ENCODE assay signal across 23 cellular contexts in the genomic region with DNA sequence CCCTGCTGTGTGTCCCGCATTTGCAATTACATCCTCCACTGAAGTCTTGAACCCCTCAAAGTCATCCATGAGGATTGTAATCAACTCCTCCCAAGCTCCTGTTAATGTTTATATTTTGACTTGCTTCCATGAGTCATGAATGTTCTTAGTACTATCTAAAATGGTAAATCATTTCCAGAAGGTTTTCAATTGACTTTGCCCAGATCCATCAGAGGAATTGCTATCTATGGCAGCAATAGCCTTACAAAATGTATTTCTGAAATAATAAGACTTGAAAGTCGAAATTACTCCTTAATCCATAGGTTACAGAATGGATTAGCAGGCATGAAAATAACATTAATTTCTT.
"Had no signal": no experiment of that assay in that cellular context is flagged by ENCODE, and none has a peak within 500 bp of the region (broad histone marks: within the 10 kb centered on the region; RNA-seq: fewer than 3 reads in every experiment).

No MANE protein-coding gene starts in this region.

- H3K9me3 Mint-ChIP-seq: activated T-helper 17 cell treated with anti-CD3 and anti-CD28 coated beads, Interleukin-2, amount 50 U/mL, for 72 hours; central memory CD8-positive, alpha-beta T cell; effector memory CD8-positive, alpha-beta T cell; stimulated activated naive CD8-positive, alpha-beta T cell treated with anti-CD3 and anti-CD28 coated beads, Interleukin-15, Interleukin-2, amounts not matched to agents 100 ng/mL and 50 ng/mL, for 24 hours had no signal

- H3K4me3 Mint-ChIP-seq: activated CD8-positive, alpha-beta T cell treated with anti-CD3 and anti-CD28 coated beads, Interleukin-2, amount 10 ng/mL, durations not matched to agents 7 days and 5 days; activated naive CD8-positive, alpha-beta T cell; activated T-helper 17 cell treated with anti-CD3 and anti-CD28 coated beads, Interleukin-2, amount 50 U/mL, for 72 hours; central memory CD8-positive, alpha-beta T cell; effector memory CD8-positive, alpha-beta T cell; stimulated activated naive CD8-positive, alpha-beta T cell treated with anti-CD3 and anti-CD28 coated beads, Interleukin-15, Interleukin-2, amounts not matched to agents 100 ng/mL and 50 ng/mL, for 24 hours had no signal

- H3K27ac Mint-ChIP-seq: activated CD8-positive, alpha-beta T cell treated with anti-CD3 and anti-CD28 coated beads, Interleukin-2, amount 10 ng/mL, durations not matched to agents 7 days and 5 days; activated naive CD8-positive, alpha-beta T cell; activated T-helper 17 cell treated with anti-CD3 and anti-CD28 coated beads, Interleukin-2, amount 50 U/mL, for 72 hours; stimulated activated naive CD8-positive, alpha-beta T cell treated with anti-CD3 and anti-CD28 coated beads, Interleukin-15, Interleukin-2, amounts not matched to agents 100 ng/mL and 50 ng/mL, for 24 hours had no signal

- H3K36me3 Mint-ChIP-seq: activated naive CD8-positive, alpha-beta T cell had no signal

- H3K4me1 ChIP-seq: colonic mucosa had no signal

- H3K27me3 ChIP-seq: colonic mucosa, dorsolateral prefrontal cortex, heart left ventricle, tibial nerve had no signal

- H3K27me3 Mint-ChIP-seq: activated naive CD8-positive, alpha-beta T cell; activated T-helper 17 cell treated with anti-CD3 and anti-CD28 coated beads, Interleukin-2, amount 50 U/mL, for 72 hours; central memory CD8-positive, alpha-beta T cell; effector memory CD8-positive, alpha-beta T cell; stimulated activated naive CD8-positive, alpha-beta T cell treated with anti-CD3 and anti-CD28 coated beads, Interleukin-15, Interleukin-2, amounts not matched to agents 100 ng/mL and 50 ng/mL, for 24 hours had no signal

- H3K4me3 ChIP-seq: colonic mucosa, dorsolateral prefrontal cortex, heart left ventricle, lower lobe of right lung, mucosa of descending colon, tibial nerve had no signal

- H3K36me3 ChIP-seq: colonic mucosa, heart left ventricle, lower lobe of right lung, tibial nerve had no signal

- H3K27ac ChIP-seq: colonic mucosa, dorsolateral prefrontal cortex, heart left ventricle, lower lobe of right lung, tibial nerve, WERI-Rb-1 had no signal

- ATAC-seq: activated CD8-positive, alpha-beta T cell treated with anti-CD3 and anti-CD28 coated beads, Interleukin-2, amount 10 ng/mL, durations not matched to agents 7 days and 5 days; activated T-helper 17 cell treated with anti-CD3 and anti-CD28 coated beads, Interleukin-2, amount 50 U/mL, for 72 hours; effector memory CD8-positive, alpha-beta T cell; esophagus mucosa; heart left ventricle; lower lobe of right lung; mucosa of descending colon had no signal

- H3K9me3 ChIP-seq: colonic mucosa, heart left ventricle, lower lobe of right lung, mucosa of descending colon, tibial nerve had no signal

- DNase-seq: activated CD4-positive, alpha-beta T cell treated with anti-CD3 and anti-CD28 coated beads for 1 hour; activated CD4-positive, alpha-beta T cell treated with anti-CD3 and anti-CD28 coated beads, Interleukin-2, amount 50 U/mL, for 1 hour; activated CD8-positive, alpha-beta T cell treated with anti-CD3 and anti-CD28 coated beads, Interleukin-2, amount 10 ng/mL, durations not matched to agents 7 days and 5 days; activated naive CD4-positive, alpha-beta T cell; activated T-cell treated with anti-CD3 and anti-CD28 coated beads, Interleukin-2, amount 50 U/mL, for 1 hour; colonic mucosa; dorsolateral prefrontal cortex; effector memory CD8-positive, alpha-beta T cell; heart left ventricle; islet precursor cell; lower lobe of right lung; mesendoderm; mucosa of descending colon; retina; stimulated activated CD4-positive, alpha-beta T cell treated with anti-CD3 and anti-CD28 coated beads, Interleukin-4, amount 100 ng/mL, for 4 hours; substantia nigra; WERI-Rb-1 had no signal
